8 cellular contexts compared by ENCODE assay signal in genomic region chr16:81445926-81446317, GRCh38. TPM values are rescaled to one million over a fixed set of nuclear protein-coding genes. Genes with fewer than 3 reads are reported as not detected.
A peak's percentile ranks its signal among the peaks of the same experiment; 100 is the strongest.
DNase-seq lines count a peak whose midpoint lies in the region; TF ChIP-seq lines count a peak whose summit lies in the region.

No MANE protein-coding gene starts in this region.

- POLR2A ChIA-PET in AG04450 (lab: Yijun Ruan, JAX): interaction anchor here (0.6 to 0.7 kb wide), 3 partner anchors 47 to 171 kb away, joined by 3 to 5 read pairs (median 3); no protein-coding TSS in a partner anchor

- H2AFZ ChIP-seq in H9 (ENCODE audit: low read length): no peak overlapping the region

- no peak overlapping the region for H4K8ac ChIP-seq in H9 (replicated peaks; ENCODE audit: insufficient read length, low read depth, low read length)

- peak overlapping the region; percentile 76 to 87 for H3K4me3 Mint-ChIP-seq in H9
- peak overlapping the region; percentile 82 for H3K4me3 Mint-ChIP-seq in activated naive CD8-positive, alpha-beta T cell

- peaks cover 2% of the 10 kb centered on the region; the same call in 1 of the 2 replicates for H3K4me1 ChIP-seq in H9 (ENCODE audit: insufficient read depth, low read length)

- WGBS in H9 (ENCODE audit: extremely low coverage, insufficient read length, low lambda C conversion rate): no CpG with 5 or more reads among the region's 7 CpGs

- H3K36me3 ChIP-seq in kidney epithelial cell (ENCODE audit: control insufficient read depth, insufficient read depth, low read length): no peaks in the 10 kb centered on the region

- H2BK12ac ChIP-seq in H9 (ENCODE audit: insufficient read length, low read depth, low read length): no peak overlapping the region

- H3K27ac ChIP-seq in AG04450 (ENCODE audit: low read depth, low read length) (no peak overlapping the region), H9 (ENCODE audit: insufficient read length, low read depth, low read length) (no peak overlapping the region), temporal lobe (ENCODE audit: low read depth, low read length) (peak overlapping the region; percentile 50)

- peak overlapping the region; percentile 32 to 94 (median 32); a peak in 6 of 7 replicates for H3K27ac Mint-ChIP-seq in H9
- H3K27ac Mint-ChIP-seq in activated naive CD8-positive, alpha-beta T cell: peak overlapping the region; percentile 25

- DNase-seq in AG04450 (ENCODE audit: low read depth, low spot score): no peak
- DNase-seq in H9: no peak
- no peak for DNase-seq in kidney epithelial cell (ENCODE audit: low read depth)
- DNase-seq in NCI-H510A (lab: John Stamatoyannopoulos, UW): no peak
- DNase-seq in cortex of kidney (lab: John Stamatoyannopoulos, UW): no peak
- no peak for DNase-seq in stimulated activated CD4-positive, alpha-beta T cell treated with anti-CD3 and anti-CD28 coated beads, Interleukin-4, amount 100 ng/mL, for 1 hour

- H3K4ac ChIP-seq in H9 (ENCODE audit: low read depth, low read length): no peak overlapping the region

- peak overlapping the region; percentile 65 for H3K9ac ChIP-seq in H9 (ENCODE audit: extremely low read depth, insufficient read length, low read length)

- peaks cover 26% of the 10 kb centered on the region for H3K27me3 ChIP-seq in AG04450 (ENCODE audit: control insufficient read depth, insufficient read depth, low read length)
- H3K27me3 ChIP-seq in H9 (ENCODE audit: insufficient read depth, low read length): peaks cover 4% of the 10 kb centered on the region; the same call in 1 of the 2 replicates
- H3K27me3 ChIP-seq in kidney epithelial cell (ENCODE audit: control insufficient read depth, insufficient read depth, low read length): peaks cover 8% of the 10 kb centered on the region

- H3K4me1 Mint-ChIP-seq in H9: peaks cover 57% of the 10 kb centered on the region in 2 experiments
- peaks cover 53% of the 10 kb centered on the region for H3K4me1 Mint-ChIP-seq in activated naive CD8-positive, alpha-beta T cell (ENCODE audit: low read depth)

- peaks cover 39% of the 10 kb centered on the region; the same call in 1 of the 2 replicates for H3K79me2 ChIP-seq in H9 (ENCODE audit: insufficient read depth, low read length)

- peak overlapping the region; percentile 72 for H3K4me2 ChIP-seq in H9 (ENCODE audit: insufficient read depth, insufficient read length, low read length)

- no peak overlapping the region for H3K14ac ChIP-seq in H9 (ENCODE audit: insufficient read depth, low read length)

- H3K56ac ChIP-seq in H9 (ENCODE audit: insufficient read length, low read depth, low read length): no peak overlapping the region

- CTCF ChIA-PET in AG04450 (lab: Charles Lee): no interaction called here

- H2BK15ac ChIP-seq in H9 (ENCODE audit: low read depth, low read length): no peak overlapping the region

- no peak overlapping the region for H3T11ph ChIP-seq in H9 (ENCODE audit: low read length)

- TF ChIP-seq CTCF in AG04450 (IDR thresholded peaks at IDR 0.05; ENCODE audit: low read depth, low read length) (no peak), H9 (conservative IDR thresholded peaks at IDR 0.05) (no peak), kidney epithelial cell (IDR thresholded peaks at IDR 0.05; ENCODE audit: insufficient read depth, low read length, poor library complexity, severe bottlenecking) (no peak)

- no peak overlapping the region for H2BK120ac ChIP-seq in H9 (ENCODE audit: low read depth, low read length, poor library complexity, severe bottlenecking)

- no peak overlapping the region for H2AK5ac ChIP-seq in H9 (ENCODE audit: insufficient read length, low read length)

- peaks cover 30% of the 10 kb centered on the region for H3K27me3 Mint-ChIP-seq in H9 (ENCODE audit: low read depth)
- no peaks in the 10 kb centered on the region for H3K27me3 Mint-ChIP-seq in activated naive CD8-positive, alpha-beta T cell

- no peak overlapping the region for H2BK5ac ChIP-seq in H9 (ENCODE audit: insufficient read length, low read length)

- peaks cover 5% of the 10 kb centered on the region for H3K79me1 ChIP-seq in H9 (ENCODE audit: insufficient read depth, low read depth, low read length, poor library complexity, severe bottlenecking)

- no peaks in the 10 kb centered on the region for H4K20me1 ChIP-seq in H9 (ENCODE audit: control insufficient read depth, insufficient read depth, insufficient read length)

- no peak overlapping the region for H3K23ac ChIP-seq in H9 (ENCODE audit: insufficient read length, low read depth, low read length)

- H3K9me3 ChIP-seq in AG04450 (ENCODE audit: control insufficient read depth, insufficient read depth, low read length) (no peaks in the 10 kb centered on the region; the same call in 1 of the 2 replicates), H9 (ENCODE audit: control insufficient read depth, low read depth, low read length) (no peaks in the 10 kb centered on the region)

- no peak overlapping the region for H4K5ac ChIP-seq in H9 (ENCODE audit: insufficient read length, low read depth, low read length)

- peaks cover 0 to 9% (median 5%) of the 10 kb centered on the region in 3 experiments; a peak in 2 of 7 replicates for H3K36me3 Mint-ChIP-seq in H9 (ENCODE audit: insufficient read depth in 1 of 3, low read depth in 3 of 3)
- no peaks in the 10 kb centered on the region for H3K36me3 Mint-ChIP-seq in activated naive CD8-positive, alpha-beta T cell

- H3K23me2 ChIP-seq in H9 (ENCODE audit: insufficient read length, low read depth, low read length, poor library complexity, severe bottlenecking): peaks cover 13% of the 10 kb centered on the region

- H2BK20ac ChIP-seq in H9 (ENCODE audit: low read depth, low read length, poor library complexity, severe bottlenecking): no peak overlapping the region

- no peaks in the 10 kb centered on the region for H3K9me3 Mint-ChIP-seq in H9
- peaks cover 3% of the 10 kb centered on the region for H3K9me3 Mint-ChIP-seq in activated naive CD8-positive, alpha-beta T cell (ENCODE audit: low read depth)

- H3K18ac ChIP-seq in H9 (ENCODE audit: insufficient read length, low read depth, low read length): no peak overlapping the region

- H4K91ac ChIP-seq in H9 (ENCODE audit: insufficient read length, low read depth, low read length): no peak overlapping the region

- H3K4me3 ChIP-seq in AG04450 (ENCODE audit: low read depth, low read length): peak overlapping the region; percentile 79
- peak overlapping the region; percentile 63 for H3K4me3 ChIP-seq in kidney epithelial cell (ENCODE audit: low read depth, low read length)

RNA-seq across cellular contexts. Expression of gene CMIP, which starts 1.3 kb away (rescaled TPM):
- 2.7 and 5.5 TPM in 2 replicates for polyA plus RNA-seq in AG04450 (2011; rRNA removed)
- 8.3 and 14.3 TPM in 2 replicates for polyA minus RNA-seq in AG04450 (2011; rRNA and poly(A)+ RNA removed)
- 48.2 and 49.7 TPM in 2 replicates for total RNA-seq in H9 (2021)
- total RNA-seq in kidney epithelial cell: 27.7 and 41.6 TPM in 2 replicates
- total RNA-seq in temporal lobe: 38.6 TPM
